8 cellular contexts compared by ENCODE assay signal in the genomic region with DNA sequence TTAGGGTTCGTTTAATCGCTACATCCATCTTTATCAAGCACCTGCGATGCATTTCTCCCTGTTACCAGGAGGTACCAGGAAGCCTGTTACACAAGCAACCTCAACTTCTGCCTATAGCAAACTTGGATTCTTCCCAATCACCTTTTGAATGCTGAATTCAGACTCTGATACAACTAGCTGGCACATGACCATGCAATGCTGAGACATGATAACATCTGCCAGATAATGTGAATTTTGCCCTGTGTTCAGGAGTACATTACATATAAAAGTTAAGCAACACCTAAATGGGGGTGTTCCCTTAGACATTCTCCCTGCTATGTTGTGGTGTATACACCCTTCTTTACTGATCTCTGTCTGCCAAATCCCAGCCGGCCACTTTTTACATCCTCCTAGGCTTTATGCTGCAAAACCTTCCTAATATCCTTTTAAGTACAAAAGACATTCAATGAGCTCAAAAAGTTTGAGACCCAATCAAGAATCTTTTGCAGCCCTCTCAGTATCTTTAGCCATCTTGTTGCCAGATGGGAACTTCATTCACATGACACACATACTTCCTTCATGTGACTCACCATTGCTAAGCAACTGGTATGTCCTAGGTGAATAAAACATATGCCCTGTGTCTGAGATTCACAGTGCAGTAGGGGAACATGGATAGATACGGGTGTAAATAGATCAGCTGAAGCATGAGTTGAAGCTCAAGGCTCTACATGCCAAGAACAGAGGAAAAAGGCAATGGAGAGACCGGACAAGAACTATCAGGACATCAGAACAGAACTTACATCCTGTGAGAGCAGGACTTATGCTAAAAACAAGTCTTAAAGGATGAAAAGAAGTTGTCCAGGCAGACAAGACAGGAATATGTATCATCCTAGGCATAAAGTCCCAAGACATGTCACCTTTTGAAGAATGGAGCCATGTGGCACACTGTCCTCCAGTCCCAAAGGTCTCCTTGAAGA.
DNase-seq lines count a peak whose midpoint lies in the region; ATAC-seq and TF ChIP-seq lines count a peak whose summit lies in the region.

No MANE protein-coding gene starts in this region.

- peak overlapping the region; percentile 77 for H3K27ac ChIP-seq in RWPE2 (ENCODE audit: poor library complexity, severe bottlenecking)

- peak; percentile 84 for ATAC-seq in RWPE2 (ENCODE audit: low read depth)

- peak overlapping the region; percentile 10 for H3K27ac Mint-ChIP-seq in Caco-2 (ENCODE audit: unreplicated experiment)

- peaks cover 9% of the 10 kb centered on the region for H3K4me1 ChIP-seq in Caco-2
- peaks cover 27% of the 10 kb centered on the region for H3K4me1 ChIP-seq in RWPE2 (ENCODE audit: insufficient read depth, poor library complexity, severe bottlenecking)

- TF ChIP-seq CTCF in Caco-2 (IDR thresholded peaks at IDR 0.05; ENCODE audit: insufficient read depth in 1 of 2, low read depth in 1 of 2, low read length in 1 of 2, severe bottlenecking in 1 of 2, unreplicated experiment in 1 of 2) (no peak), RWPE2 (IDR thresholded peaks at IDR 0.05; ENCODE audit: poor library complexity, severe bottlenecking) (no peak), fibroblast of pulmonary artery (IDR thresholded peaks at IDR 0.05; ENCODE audit: low read length, missing control alignments) (no peak)

- H3K9me3 Mint-ChIP-seq in Caco-2 (ENCODE audit: unreplicated experiment): no peaks in the 10 kb centered on the region

- peaks cover 9% of the 10 kb centered on the region for H3K4me1 Mint-ChIP-seq in Caco-2 (ENCODE audit: low read depth, unreplicated experiment)

- no TSS peak for BruUV-seq in Caco-2 (replicated peaks; lab: Mats Ljungman, UMichigan)

- H3K27me3 Mint-ChIP-seq in Caco-2 (ENCODE audit: insufficient read depth, unreplicated experiment): no peaks in the 10 kb centered on the region

- no peak for DNase-seq in Caco-2
- no peak for DNase-seq in RWPE2 (ENCODE audit: low spot score)
- DNase-seq in fibroblast of pulmonary artery (ENCODE audit: low read depth): peak; percentile 88
- DNase-seq in pulmonary artery endothelial cell (ENCODE audit: low read depth, low spot score): peak; percentile 56
- no peak for DNase-seq in NAMALWA (ENCODE audit: low spot score)
- DNase-seq in GOT3 (lab: John Stamatoyannopoulos, UW): no peak
- DNase-seq in NCI-H510A (lab: John Stamatoyannopoulos, UW): no peak
- no peak for DNase-seq in NCI-H1092 (lab: John Stamatoyannopoulos, UW)

- no peaks in the 10 kb centered on the region; the same call in 1 of the 2 replicates for H3K27me3 ChIP-seq in Caco-2 (replicated peaks; ENCODE audit: control insufficient read depth, insufficient read depth, low read length)
- no peaks in the 10 kb centered on the region for H3K27me3 ChIP-seq in RWPE2 (ENCODE audit: insufficient read depth, poor library complexity, severe bottlenecking)

- H3K4me3 Mint-ChIP-seq in Caco-2 (ENCODE audit: unreplicated experiment): peak overlapping the region; percentile 39

- H3K36me3 Mint-ChIP-seq in Caco-2 (ENCODE audit: insufficient read depth, unreplicated experiment): no peaks in the 10 kb centered on the region

- no peaks in the 10 kb centered on the region; the same call in 1 of the 2 replicates for H3K9me3 ChIP-seq in Caco-2
- no peaks in the 10 kb centered on the region for H3K9me3 ChIP-seq in RWPE2 (ENCODE audit: severe bottlenecking)

- CTCF ChIA-PET in Caco-2 (lab: Charles Lee): interaction anchor here (0.5 to 4.5 kb wide), 21 partner anchors 9 to 479 kb away, joined by 3 to 52 read pairs (median 4); a partner anchor contains a TSS

- POLR2A ChIA-PET in Caco-2 (lab: Charles Lee): interaction anchor here (0.6 kb wide), 2 partner anchors 38 to 103 kb away, joined by 3 read pairs; no protein-coding TSS in a partner anchor

- H3K36me3 ChIP-seq in Caco-2 (ENCODE audit: control insufficient read depth, insufficient read depth, low read length) (no peaks in the 10 kb centered on the region), RWPE2 (ENCODE audit: low read depth) (peaks cover 4% of the 10 kb centered on the region; the same call in 1 of the 2 replicates)

- H3K4me3 ChIP-seq in Caco-2 (ENCODE audit: low read depth, low read length) (no peak overlapping the region), RWPE2 (ENCODE audit: severe bottlenecking) (no peak overlapping the region), fibroblast of pulmonary artery (replicated peaks; ENCODE audit: low read depth, low read length) (no peak overlapping the region)

- intact Hi-C loops in Caco-2 (cut with micrococcal nuclease; ENCODE audit: unreplicated experiment): loop anchor here (1.0 kb wide), 4 partner anchors 60 to 265 kb away; a partner anchor contains a TSS

Comparison
In these comparisons a context has a peak if more than half of its experiments do, and no peak if none do; other contexts are left out.
1. DNase-seq: peak in fibroblast of pulmonary artery (single experiment) and pulmonary artery endothelial cell (single experiment); none in Caco-2 (0 of 2), RWPE2 (single experiment), NAMALWA (single experiment), GOT3 (single experiment), NCI-H510A (single experiment) and NCI-H1092 (single experiment).